In the genomic region with DNA sequence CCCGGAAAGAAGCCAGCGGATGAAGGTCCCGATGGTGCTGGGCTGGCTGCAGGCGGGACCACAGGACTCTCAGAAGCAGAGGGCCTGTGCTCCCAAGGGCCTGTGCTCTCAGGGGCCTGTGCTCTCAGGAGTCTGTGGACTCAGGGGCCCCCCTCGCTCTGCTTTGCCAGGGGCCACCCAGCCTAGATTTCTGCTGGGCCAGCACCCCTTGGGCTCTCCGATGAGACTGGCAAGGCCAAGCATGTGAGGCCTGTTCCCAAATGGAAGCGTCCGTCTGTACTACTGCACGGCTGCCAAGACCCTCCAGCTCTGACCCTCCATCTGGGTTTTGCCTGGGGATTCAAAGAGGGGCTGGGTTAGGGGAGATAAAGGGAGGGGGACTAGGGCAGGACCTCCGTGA, we compare ENCODE assay signal across 17 cellular contexts. TPM values are rescaled to one million over a fixed set of nuclear protein-coding genes. Genes with fewer than 3 reads are reported as not detected.
A peak's percentile ranks its signal among the peaks of the same experiment; 100 is the strongest.
DNase-seq lines count a peak whose midpoint lies in the region; ATAC-seq, FAIRE-seq and TF ChIP-seq lines count a peak whose summit lies in the region.
"Had no signal": no experiment of that assay in that cellular context is flagged by ENCODE, and none has a peak within 500 bp of the region (broad histone marks: within the 10 kb centered on the region; RNA-seq: fewer than 3 reads in every experiment).

No MANE protein-coding gene starts in this region.

- H3K23ac ChIP-seq in IMR-90 (ENCODE audit: low read depth, low read length) (no peak overlapping the region), H1 (ENCODE audit: insufficient read length) (no peak overlapping the region)

- FAIRE-seq in H1 (lab: Jason Lieb, UNC), result no peak

- peaks cover 0 to 84% of the 10 kb centered on the region in 2 experiments; a peak in 3 of 4 replicates for H3K79me1 ChIP-seq in IMR-90 (ENCODE audit: low read depth in 1 of 2, low read length in 2 of 2)
- peaks cover 45% of the 10 kb centered on the region for H3K79me1 ChIP-seq in H1 (ENCODE audit: low read depth, low read length)

- H4K8ac ChIP-seq in IMR-90 (ENCODE audit: low read depth in 2 of 2, low read length in 2 of 2) (no peak overlapping the region; a peak in 1 of 4 replicates), H1 (ENCODE audit: extremely low read depth, insufficient read depth, low read length) (peak overlapping the region; percentile 60; the same call in 1 of the 2 replicates)

- H3K4me1 ChIP-seq in IMR-90 (ENCODE audit: control insufficient read depth, insufficient read depth, low read length), result peaks cover 53% of the 10 kb centered on the region
- H3K4me1 ChIP-seq in H1 (replicated peaks in 1 of 4; ENCODE audit: control insufficient read depth in 3 of 4, insufficient read depth in 4 of 4, low read length in 3 of 4), result peaks cover 7 to 34% (median 21%) of the 10 kb centered on the region in 4 experiments
- H3K4me1 ChIP-seq in CD8-positive, alpha-beta memory T cell (ENCODE audit: insufficient read depth, low read length), result no peaks in the 10 kb centered on the region

- H2BK5ac ChIP-seq in IMR-90 (ENCODE audit: low read depth, low read length, poor library complexity, severe bottlenecking) (no peak overlapping the region), H1 (ENCODE audit: low read depth, low read length) (peak overlapping the region; percentile 47; the same call in 1 of the 2 replicates)

- ATAC-seq in IMR-90 (ENCODE audit: low read depth) (no peak), HG03097 (IDR thresholded peaks at IDR 0.05; ENCODE audit: low FRiP score, unreplicated experiment) (no peak)
- no peak for ATAC-seq in activated T-cell treated with anti-CD3 and anti-CD28 coated beads, Interleukin-2, amount 50 U/mL, for 72 hours (replicated peaks in 1 of 2)
- ATAC-seq: natural killer cell had no signal

- POLR2A ChIA-PET in AG04450 (lab: Yijun Ruan, JAX) (no interaction called here), IMR-90 (lab: Charles Lee; ENCODE audit: unreplicated experiment) (interaction anchor here (0.5 kb wide), 1 partner anchor 51 kb away, joined by 4 read pairs; no protein-coding TSS in a partner anchor), H1 (lab: Charles Lee; ENCODE audit: partially characterized antibody) (interaction anchor here (1.4 kb wide), 1 partner anchor 32 kb away, joined by 4 read pairs; no protein-coding TSS in a partner anchor)
- POLR2A ChIA-PET in CD8-positive, alpha-beta memory T cell (lab: Charles Lee), result no interaction called here

- dilution Hi-C loops in IMR-90 (cut with HindIII; ENCODE audit: low sequenced_read_pairs, unreplicated experiment), result no loop called here

- H3K27ac ChIP-seq in AG04450 (ENCODE audit: low read depth, low read length) (peak overlapping the region; percentile 21), IMR-90 (ENCODE audit: insufficient read depth, low read length) (no peak overlapping the region), H1 (ENCODE audit: low read depth, low read length) (no peak overlapping the region), neural cell (ENCODE audit: low read length) (no peak overlapping the region)
- H3K27ac ChIP-seq in CD8-positive, alpha-beta memory T cell (ENCODE audit: low read depth, low read length), result no peak overlapping the region

- H2BK15ac ChIP-seq in IMR-90 (ENCODE audit: low read depth, low read length) (no peak overlapping the region), H1 (ENCODE audit: low read length) (no peak overlapping the region)

- no peaks in the 10 kb centered on the region for H3K23me2 ChIP-seq in H1 (ENCODE audit: low read depth, low read length)

- no peaks in the 10 kb centered on the region for H3K36me3 Mint-ChIP-seq in activated T-cell treated with anti-CD3 and anti-CD28 coated beads, Interleukin-2, amount 50 U/mL, for 72 hours (ENCODE audit: insufficient read depth in 2 of 2)
- H3K36me3 Mint-ChIP-seq in CD8-positive, alpha-beta memory T cell, result no peaks in the 10 kb centered on the region
- H3K36me3 Mint-ChIP-seq: natural killer cell had no signal

- no peak overlapping the region for H2AK9ac ChIP-seq in IMR-90 (replicated peaks; ENCODE audit: low read depth, low read length, poor library complexity)

- DNase-seq in AG04450 (ENCODE audit: low read depth, low spot score) (no peak), IMR-90 (no peak), H1 (ENCODE audit: low read depth in 1 of 2, low spot score in 2 of 2) (no peak), mesenteric fat pad (ENCODE audit: low spot score) (no peak)
- no peak for DNase-seq in activated T-cell treated with anti-CD3 and anti-CD28 coated beads, Interleukin-2, amount 50 U/mL, for 72 hours
- no peak for DNase-seq in CD8-positive, alpha-beta memory T cell
- DNase-seq: activated CD4-positive, alpha-beta T cell treated with anti-CD3 and anti-CD28 coated beads, Interleukin-2, amount 50 U/mL, for 4 hours; CD4-positive, alpha-beta T cell; Kasumi-1; natural killer cell; NCI-H1092; NCI-H2081 treated with DMSO at 0.1 percent for 48 hours; T-helper 1 cell had no signal

- H3K4ac ChIP-seq in IMR-90 (ENCODE audit: low read depth, low read length) (no peak overlapping the region), H1 (replicated peaks; ENCODE audit: insufficient read length, low read depth, low read length) (no peak overlapping the region)

- H3K56ac ChIP-seq in IMR-90 (ENCODE audit: extremely low read depth, insufficient read depth, low read length), result no peak overlapping the region
- no peak overlapping the region for H3K56ac ChIP-seq in H1 (replicated peaks; ENCODE audit: insufficient read length, low read depth, low read length)

- H3K79me2 ChIP-seq in H1 (ENCODE audit: control insufficient read depth in 1 of 2, insufficient read depth in 2 of 2, low read length in 2 of 2), result peaks cover 0 to 95% of the 10 kb centered on the region in 2 experiments; a peak in 2 of 4 replicates
- H3K79me2 ChIP-seq in neural cell (replicated peaks; ENCODE audit: insufficient read depth, low read length), result peaks cover 23% of the 10 kb centered on the region

- H3K27me3 ChIP-seq in AG04450 (ENCODE audit: control insufficient read depth, insufficient read depth, low read length) (no peaks in the 10 kb centered on the region), IMR-90 (ENCODE audit: control insufficient read depth, insufficient read depth, low read length) (no peaks in the 10 kb centered on the region), H1 (replicated peaks in 1 of 4; ENCODE audit: control insufficient read depth in 3 of 4, extremely low read depth in 1 of 4, insufficient read depth in 3 of 4, low read length in 3 of 4) (no peaks in the 10 kb centered on the region), neural cell (ENCODE audit: insufficient read depth, low read depth, low read length) (no peaks in the 10 kb centered on the region)
- H3K27me3 ChIP-seq in CD8-positive, alpha-beta memory T cell (ENCODE audit: insufficient read depth, low read length, poor library complexity, severe bottlenecking), result no peaks in the 10 kb centered on the region

- H2BK12ac ChIP-seq in H1 (ENCODE audit: low read depth, low read length), result 0 out of 2 replicates have a peak overlapping the region, but pooled peaks have one; percentile 39

- H3K27ac Mint-ChIP-seq in activated T-cell treated with anti-CD3 and anti-CD28 coated beads, Interleukin-2, amount 50 U/mL, for 72 hours, result no peak overlapping the region
- no peak overlapping the region for H3K27ac Mint-ChIP-seq in CD8-positive, alpha-beta memory T cell
- H3K27ac Mint-ChIP-seq: CD4-positive, alpha-beta T cell; natural killer cell had no signal

- H2AK5ac ChIP-seq in IMR-90 (ENCODE audit: low read depth, low read length) (0 out of 2 replicates have a peak overlapping the region, but pooled peaks have one; percentile 6), H1 (ENCODE audit: low read depth, low read length) (0 out of 2 replicates have a peak overlapping the region, but pooled peaks have one; percentile 11)

- WGBS in IMR-90 (ENCODE audit: extremely low coverage in 2 of 2, insufficient read length in 1 of 2), 2 experiments, result 100% methylated on average over 1 of the region's 10 CpGs; no CpG with 5 or more reads in 1 of the 2 experiments
- WGBS in H1 (ENCODE audit: extremely low coverage in 1 of 2, insufficient coverage in 1 of 2, insufficient read length in 1 of 2, insufficient replicate concordance in 2 of 2, low coverage in 1 of 2, low lambda C conversion rate in 2 of 2, missing lambda C conversion rate in 1 of 2), 2 experiments, result 91% methylated on average over 10 of the region's 10 CpGs; no CpG with 5 or more reads in 1 of the 2 experiments

- TF ChIP-seq CTCF in AG04450 (IDR thresholded peaks at IDR 0.05; ENCODE audit: low read depth, low read length), result no peak
- no peak for TF ChIP-seq CTCF in IMR-90 (conservative IDR thresholded peaks at IDR 0.05; ENCODE audit: low read depth, low read length)
- TF ChIP-seq CTCF in H1 (IDR thresholded peaks at IDR 0.05; ENCODE audit: control extremely low read depth in 1 of 3, insufficient read depth in 1 of 3, low read depth in 1 of 3, low read length in 3 of 3), result no peak
- no peak for TF ChIP-seq CTCF in neural cell (IDR thresholded peaks at IDR 0.05; ENCODE audit: poor library complexity, severe bottlenecking)

- H3K4me3 Mint-ChIP-seq in activated T-cell treated with anti-CD3 and anti-CD28 coated beads, Interleukin-2, amount 50 U/mL, for 72 hours, result no peak overlapping the region
- no peak overlapping the region for H3K4me3 Mint-ChIP-seq in CD8-positive, alpha-beta memory T cell
- H3K4me3 Mint-ChIP-seq: CD4-positive, alpha-beta T cell; central memory CD8-positive, alpha-beta T cell; natural killer cell had no signal

- no peaks in the 10 kb centered on the region for H3K9me2 ChIP-seq in neural cell (ENCODE audit: insufficient read depth, low read length)

- H2BK20ac ChIP-seq in IMR-90 (ENCODE audit: low read depth, low read length) (no peak overlapping the region), H1 (ENCODE audit: low read length) (no peak overlapping the region)

- no peak overlapping the region for H3K4me2 ChIP-seq in IMR-90 (ENCODE audit: low read depth, low read length)
- H3K4me2 ChIP-seq in H1 (ENCODE audit: insufficient read depth in 1 of 2, low read depth in 2 of 2, low read length in 2 of 2), result peak overlapping the region in 1 of 2 experiments; percentile 27; a peak in 1 of 4 replicates
- H3K4me2 ChIP-seq in neural cell (ENCODE audit: low read length), result no peak overlapping the region

- H3K36me3 ChIP-seq in IMR-90 (ENCODE audit: control insufficient read depth, insufficient read depth, low read length), result peaks cover 42% of the 10 kb centered on the region
- H3K36me3 ChIP-seq in H1 (ENCODE audit: control insufficient read depth in 2 of 4, insufficient read depth in 4 of 4, low read length in 3 of 4), result no peaks in the 10 kb centered on the region
- no peaks in the 10 kb centered on the region for H3K36me3 ChIP-seq in neural cell (ENCODE audit: insufficient read depth, low read length)
- H3K36me3 ChIP-seq in CD8-positive, alpha-beta memory T cell (ENCODE audit: insufficient read depth, low read length), result no peaks in the 10 kb centered on the region

- in situ Hi-C loops in IMR-90 (cut with MboI; ENCODE audit: low sequenced_read_pairs), result no loop called here

- 0 out of 2 replicates have a peak, but pooled peaks cover 2% of the 10 kb centered on the region for H3K9me3 ChIP-seq in AG04450 (ENCODE audit: control insufficient read depth, insufficient read depth, low read length)
- H3K9me3 ChIP-seq in IMR-90 (ENCODE audit: control insufficient read depth, insufficient read depth, low read length), result no peaks in the 10 kb centered on the region
- H3K9me3 ChIP-seq in H1 (ENCODE audit: insufficient read depth in 2 of 2, low read depth in 1 of 2, low read length in 1 of 2), result no peaks in the 10 kb centered on the region; a peak in 1 of 4 replicates
- H3K9me3 ChIP-seq in neural cell (ENCODE audit: low read length), result no peaks in the 10 kb centered on the region
- no peaks in the 10 kb centered on the region for H3K9me3 ChIP-seq in CD8-positive, alpha-beta memory T cell (ENCODE audit: low read length)

- no peak overlapping the region for H4K5ac ChIP-seq in IMR-90 (ENCODE audit: low read depth, low read length)
- no peak overlapping the region for H4K5ac ChIP-seq in H1 (ENCODE audit: insufficient read length, low read depth, low read length)

- CTCF ChIA-PET in AG04450 (lab: Charles Lee), result no interaction called here
- CTCF ChIA-PET in IMR-90 (lab: Yijun Ruan, JAX), result no interaction called here
- CTCF ChIA-PET in H1 (lab: Charles Lee; ENCODE audit: partially characterized antibody), result interaction anchor here (0.6 to 5.9 kb wide), 15 partner anchors 9 to 1012 kb away, joined by 3 to 35 read pairs (median 4); no protein-coding TSS in a partner anchor
- CTCF ChIA-PET in CD8-positive, alpha-beta memory T cell (lab: Charles Lee), result no interaction called here

- H3K18ac ChIP-seq in IMR-90 (ENCODE audit: low read depth, low read length) (no peak overlapping the region; the same call in 1 of the 2 replicates), H1 (ENCODE audit: extremely low read depth, low read length) (peak overlapping the region; percentile 32; the same call in 1 of the 2 replicates)

- TF ChIP-seq POLR2A in IMR-90 (IDR thresholded peaks at IDR 0.05; ENCODE audit: low read depth, low read length) (no peak), H1 (IDR thresholded peaks at IDR 0.05; ENCODE audit: control extremely low read depth in 1 of 2, low read depth in 2 of 2, low read length in 2 of 2) (no peak)

- H2BK120ac ChIP-seq in IMR-90 (ENCODE audit: low read depth, low read length) (no peak overlapping the region), H1 (replicated peaks; ENCODE audit: low read depth, low read length) (no peak overlapping the region)

- no peak for TF ChIP-seq EP300 in H1 (IDR thresholded peaks at IDR 0.05; ENCODE audit: borderline replicate concordance in 1 of 2, low read depth in 2 of 2, low read length in 2 of 2)
- TF ChIP-seq EP300 in neural cell (conservative IDR thresholded peaks at IDR 0.05; ENCODE audit: poor library complexity, severe bottlenecking), result no peak

- no peak overlapping the region for H3K14ac ChIP-seq in IMR-90 (replicated peaks; ENCODE audit: low read depth, low read length)
- H3K14ac ChIP-seq in H1 (ENCODE audit: insufficient read length), result no peak overlapping the region

- H3K9me1 ChIP-seq in IMR-90 (ENCODE audit: insufficient read depth, low read length), result peaks cover 69% of the 10 kb centered on the region

- H4K91ac ChIP-seq in IMR-90 (ENCODE audit: insufficient read depth, low read depth, low read length) (no peak overlapping the region), H1 (replicated peaks; ENCODE audit: insufficient read length, low read length) (no peak overlapping the region)

- TF ChIP-seq RAD21 in IMR-90 (IDR thresholded peaks at IDR 0.05; ENCODE audit: low read length) (no peak), H1 (IDR thresholded peaks at IDR 0.05 in 1 of 2, conservative IDR thresholded peaks at IDR 0.05 in 1 of 2; ENCODE audit: low read depth in 2 of 2, low read length in 2 of 2) (no peak), neural cell (conservative IDR thresholded peaks at IDR 0.05) (no peak)

- H3K9ac ChIP-seq in IMR-90 (ENCODE audit: low read depth, low read length) (no peak overlapping the region), H1 (replicated peaks in 1 of 4; ENCODE audit: extremely low read depth in 1 of 4, low read depth in 3 of 4, low read length in 3 of 4) (no peak overlapping the region), neural cell (ENCODE audit: low read length) (peak overlapping the region; percentile 47)

- no peaks in the 10 kb centered on the region for H3K27me3 Mint-ChIP-seq in activated T-cell treated with anti-CD3 and anti-CD28 coated beads, Interleukin-2, amount 50 U/mL, for 72 hours (ENCODE audit: low read depth)
- peaks cover 3 to 4% of the 10 kb centered on the region in 2 donors for H3K27me3 Mint-ChIP-seq in CD8-positive, alpha-beta memory T cell
- H3K27me3 Mint-ChIP-seq: CD4-positive, alpha-beta T cell had no signal

- H3F3A ChIP-seq in neural cell (ENCODE audit: insufficient read depth, low read length, poor library complexity, severe bottlenecking), result no peaks in the 10 kb centered on the region

- no peaks in the 10 kb centered on the region for H3K9me3 Mint-ChIP-seq in activated T-cell treated with anti-CD3 and anti-CD28 coated beads, Interleukin-2, amount 50 U/mL, for 72 hours
- H3K9me3 Mint-ChIP-seq in CD8-positive, alpha-beta memory T cell, result no peaks in the 10 kb centered on the region
- H3K9me3 Mint-ChIP-seq: CD4-positive, alpha-beta T cell; central memory CD8-positive, alpha-beta T cell; natural killer cell had no signal

- no TSS peak for BruUV-seq in IMR-90 (replicated peaks; lab: Mats Ljungman, UMichigan)

- H3K4me3 ChIP-seq in AG04450 (ENCODE audit: low read depth, low read length), result no peak overlapping the region
- H3K4me3 ChIP-seq in IMR-90 (ENCODE audit: insufficient read depth, low read depth, low read length), result no peak overlapping the region
- H3K4me3 ChIP-seq in H1 (ENCODE audit: extremely low read depth in 1 of 4, insufficient read depth in 2 of 4, low read depth in 3 of 4, low read length in 4 of 4), result no peak overlapping the region
- H3K4me3 ChIP-seq in neural cell (ENCODE audit: low read length), result no peak overlapping the region
- H3K4me3 ChIP-seq in CD8-positive, alpha-beta memory T cell (ENCODE audit: low read length), result no peak overlapping the region
- H3K4me3 ChIP-seq: lung had no signal

- peaks cover 98% of the 10 kb centered on the region for H4K20me1 ChIP-seq in IMR-90 (ENCODE audit: insufficient read depth, low read length)
- peaks cover 8 to 14% of the 10 kb centered on the region in 2 experiments for H4K20me1 ChIP-seq in H1 (replicated peaks in 1 of 2; ENCODE audit: control insufficient read depth in 1 of 2, insufficient read depth in 2 of 2, low read length in 2 of 2)
- H4K20me1 ChIP-seq in neural cell (ENCODE audit: insufficient read depth), result no peaks in the 10 kb centered on the region

- H2AFZ ChIP-seq in IMR-90 (replicated peaks; ENCODE audit: low read length, poor library complexity) (no peak overlapping the region), H1 (ENCODE audit: low read length) (no peak overlapping the region), neural cell (ENCODE audit: low read depth, low read length) (no peak overlapping the region)

- no peaks in the 10 kb centered on the region for H3K4me1 Mint-ChIP-seq in activated T-cell treated with anti-CD3 and anti-CD28 coated beads, Interleukin-2, amount 50 U/mL, for 72 hours (ENCODE audit: low read depth)
- H3K4me1 Mint-ChIP-seq in CD8-positive, alpha-beta memory T cell, result no peaks in the 10 kb centered on the region
- H3K4me1 Mint-ChIP-seq: central memory CD8-positive, alpha-beta T cell; natural killer cell had no signal

- intact Hi-C loops in IMR-90 (cut with micrococcal nuclease), result no loop called here

RNA-seq across cellular contexts. Expression of a gene that starts 54.6 kb away (rescaled TPM):
- polyA plus RNA-seq in AG04450 (2011; rRNA removed), result 224 and 276 TPM in 2 replicates
- 304 and 360 TPM in 2 replicates for polyA minus RNA-seq in AG04450 (2011; rRNA and poly(A)+ RNA removed)
- total RNA-seq in IMR-90 (2012; rRNA removed), result 112 and 122 TPM in 2 replicates
- polyA plus RNA-seq in IMR-90 (2012; rRNA removed), result 101 and 104 TPM in 2 replicates
- 62.6 and 79.6 TPM in 2 replicates for polyA plus RNA-seq in IMR-90 (2012; cell fraction: cytosol; rRNA removed)
- polyA plus RNA-seq in IMR-90 (2012; cell fraction: nucleus; rRNA removed; ENCODE audit: low replicate concordance), result 63.9 and 105 TPM in 2 replicates
- total RNA-seq in H1 (2021; fragmentation: NEBNext Ultra II Directional; extraction: Animal tissue kit (Norgen Biotek cat#: 25700)), result 35.4 and 39.4 TPM in 2 replicates
- polyA plus RNA-seq in H1 (2011; rRNA removed), result 28.3 and 31.5 TPM in 2 replicates
- polyA plus RNA-seq in H1 (2011; cell fraction: cytosol; rRNA removed), result 30.9 TPM
- 43.6 TPM for polyA plus RNA-seq in H1 (2011; cell fraction: nucleus; rRNA removed)
- 25.9 to 31.0 TPM (median 28.9 TPM) in 4 replicates for polyA plus RNA-seq in H1 (2012, experiment 1 of 2)
- polyA plus RNA-seq in H1 (2012, experiment 2 of 2), result 15.9 TPM
- 17.7 TPM for polyA plus RNA-seq in H1 (2013, experiment 1 of 2)
- polyA plus RNA-seq in H1 (2013, experiment 2 of 2), result 19.1 TPM
- polyA minus RNA-seq in H1 (2011; rRNA and poly(A)+ RNA removed), result 86.7 and 93.2 TPM in 2 replicates
- 32.7 TPM for polyA minus RNA-seq in H1 (2011; cell fraction: cytosol; rRNA and poly(A)+ RNA removed)
- 35.7 TPM for polyA minus RNA-seq in H1 (2011; cell fraction: nucleus; rRNA and poly(A)+ RNA removed)
- polyA plus RNA-seq in neural cell, result 3.1 and 3.3 TPM in 2 replicates
- polyA minus RNA-seq in neural cell, result 7.5 TPM in 2 replicates
- total RNA-seq in activated T-cell treated with anti-CD3 and anti-CD28 coated beads, Interleukin-2, amount 50 U/mL, for 72 hours, result 1 to 10 TPM; 1.5 to 1.6 TPM
- 20.5 TPM for total RNA-seq in mesenteric fat pad
- under 1 TPM in 1 of 2 experiments, not detected in 1; 0.18 TPM for total RNA-seq in CD8-positive, alpha-beta memory T cell
- not detected for polyA plus RNA-seq in CD8-positive, alpha-beta memory T cell

Comparison
In these comparisons a context has a peak if more than half of its experiments do, and no peak if none do; other contexts are left out.
1. POLR2A ChIA-PET loops: an anchor here in IMR-90 (0.5 kb wide) and H1 (1.4 kb wide); none called in AG04450 and CD8-positive, alpha-beta memory T cell.